1 cellular context compared by ENCODE assay signal in the genomic region with DNA sequence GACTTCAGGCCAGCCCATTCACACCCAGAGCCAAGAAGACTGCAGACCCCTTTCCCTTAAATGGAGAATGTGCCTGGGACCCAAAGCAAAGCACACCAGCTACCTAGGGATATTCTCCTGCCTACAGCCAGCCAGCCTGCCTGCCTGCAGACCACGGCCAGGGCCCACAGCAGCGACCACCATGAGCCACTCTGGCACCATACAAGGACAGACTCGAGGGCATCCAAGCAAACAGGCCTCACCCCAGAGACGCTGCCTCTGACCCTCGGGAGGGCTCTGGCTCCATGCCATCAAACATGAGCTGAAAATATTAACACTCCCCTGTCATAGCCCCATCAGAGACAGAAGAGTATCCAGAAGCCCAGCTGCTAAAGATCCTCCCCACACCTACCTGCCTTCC.
TF ChIP-seq lines count a peak whose summit lies in the region.

No MANE protein-coding gene starts in this region.

TF ChIP-seq in IMR-90, 13 proteins besides CTCF, POLR2A, EP300 and RAD21:
- TF ChIP-seq, protein P1, sequence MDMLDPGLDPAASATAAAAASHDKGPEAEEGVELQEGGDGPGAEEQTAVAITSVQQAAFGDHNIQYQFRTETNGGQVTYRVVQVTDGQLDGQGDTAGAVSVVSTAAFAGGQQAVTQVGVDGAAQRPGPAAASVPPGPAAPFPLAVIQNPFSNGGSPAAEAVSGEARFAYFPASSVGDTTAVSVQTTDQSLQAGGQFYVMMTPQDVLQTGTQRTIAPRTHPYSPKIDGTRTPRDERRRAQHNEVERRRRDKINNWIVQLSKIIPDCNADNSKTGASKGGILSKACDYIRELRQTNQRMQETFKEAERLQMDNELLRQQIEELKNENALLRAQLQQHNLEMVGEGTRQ (IDR thresholded peaks at IDR 0.05; ENCODE audit: low read depth, low read length): no peak
- TF ChIP-seq BHLHE40 (IDR thresholded peaks at IDR 0.05; ENCODE audit: low read depth, low read length): no peak
- TF ChIP-seq FOS (IDR thresholded peaks at IDR 0.05; ENCODE audit: low read depth, low read length): no peak
- no peak for TF ChIP-seq CHD1 (IDR thresholded peaks at IDR 0.05; ENCODE audit: low read depth, low read length)
- no peak for TF ChIP-seq RFX5 (IDR thresholded peaks at IDR 0.05; ENCODE audit: low read depth, low read length)
- no peak for TF ChIP-seq MAZ (IDR thresholded peaks at IDR 0.05; ENCODE audit: borderline replicate concordance, low read depth, low read length)
- no peak for TF ChIP-seq SMC3 (IDR thresholded peaks at IDR 0.05; ENCODE audit: low read depth, low read length)
- TF ChIP-seq MAFK (IDR thresholded peaks at IDR 0.05; ENCODE audit: low read depth, low read length): no peak
- TF ChIP-seq CEBPB (IDR thresholded peaks at IDR 0.05; ENCODE audit: low read depth, low read length): no peak
- TF ChIP-seq RCOR1 (IDR thresholded peaks at IDR 0.05; ENCODE audit: insufficient replicate concordance, low read length): no peak
- TF ChIP-seq, protein P2, sequence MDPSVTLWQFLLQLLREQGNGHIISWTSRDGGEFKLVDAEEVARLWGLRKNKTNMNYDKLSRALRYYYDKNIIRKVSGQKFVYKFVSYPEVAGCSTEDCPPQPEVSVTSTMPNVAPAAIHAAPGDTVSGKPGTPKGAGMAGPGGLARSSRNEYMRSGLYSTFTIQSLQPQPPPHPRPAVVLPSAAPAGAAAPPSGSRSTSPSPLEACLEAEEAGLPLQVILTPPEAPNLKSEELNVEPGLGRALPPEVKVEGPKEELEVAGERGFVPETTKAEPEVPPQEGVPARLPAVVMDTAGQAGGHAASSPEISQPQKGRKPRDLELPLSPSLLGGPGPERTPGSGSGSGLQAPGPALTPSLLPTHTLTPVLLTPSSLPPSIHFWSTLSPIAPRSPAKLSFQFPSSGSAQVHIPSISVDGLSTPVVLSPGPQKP (IDR thresholded peaks at IDR 0.05; ENCODE audit: borderline replicate concordance, low read depth, low read length): no peak
- TF ChIP-seq MXI1 (IDR thresholded peaks at IDR 0.05; ENCODE audit: borderline replicate concordance, low read depth, low read length): no peak
- TF ChIP-seq NFE2L2 (IDR thresholded peaks at IDR 0.05; ENCODE audit: low read depth, low read length): no peak
